ENCODE assay signal across 21 cellular contexts in the genomic region with DNA sequence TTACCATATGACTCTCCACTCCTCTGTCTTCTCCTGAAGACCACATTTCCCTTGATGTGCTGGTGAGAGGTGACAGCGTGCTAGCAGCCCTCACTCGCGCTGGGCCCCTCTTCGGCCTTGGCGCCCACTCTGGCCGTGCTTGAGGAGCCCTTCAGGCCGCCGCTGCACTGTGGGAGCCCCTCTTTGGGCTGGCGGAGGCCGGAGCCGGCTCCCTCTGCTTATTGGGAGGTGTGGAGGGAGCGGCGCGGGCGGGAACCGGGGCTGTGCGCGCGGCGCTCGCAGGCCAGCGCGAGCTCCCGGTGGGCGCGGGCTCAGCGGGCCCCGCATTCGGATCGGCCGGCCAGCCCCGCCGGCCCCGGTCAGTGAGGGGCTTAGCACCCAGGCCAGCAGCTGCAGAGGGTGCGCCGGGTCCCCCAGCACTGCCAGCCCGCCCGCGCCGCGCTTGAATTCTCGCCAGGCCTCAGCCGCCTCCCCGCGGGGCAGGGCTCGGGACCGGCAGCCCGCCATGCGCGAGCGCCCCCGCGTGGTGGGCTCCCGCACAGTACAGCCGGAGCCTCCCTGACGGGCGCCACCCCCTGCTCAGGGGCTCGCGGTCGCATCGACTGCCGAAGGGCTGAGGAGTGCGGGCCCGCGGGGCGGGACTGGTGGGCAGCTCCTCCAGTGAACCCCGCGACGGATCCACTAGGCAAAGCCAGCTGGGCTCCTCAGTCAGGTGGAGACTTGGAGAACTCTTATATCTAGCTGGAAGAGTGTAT.
DNase-seq lines count a peak whose midpoint lies in the region; ATAC-seq, FAIRE-seq and TF ChIP-seq lines count a peak whose summit lies in the region.
"Had no signal": no experiment of that assay in that cellular context is flagged by ENCODE, and none has a peak within 500 bp of the region (broad histone marks: within the 10 kb centered on the region; RNA-seq: fewer than 3 reads in every experiment).

No MANE protein-coding gene starts in this region.

- DNase-seq in activated gamma-delta T cell (lab: John Stamatoyannopoulos, UW) (peak; percentile 7), activated gamma-delta T cell treated with Interleukin-2 at 50 U/mL for 16 hours (no peak), WTC11 (ENCODE audit: low spot score) (peak; percentile 19), upper lobe of right lung (no peak), GM19239 (ENCODE audit: insufficient read length, low spot score) (no peak)
- no peak for DNase-seq in activated T-cell treated with anti-CD3 and anti-CD28 coated beads, Interleukin-2, amount 50 U/mL, for 24 hours
- DNase-seq: CD8-positive, alpha-beta memory T cell; DMS79 treated with DMSO at 0.1 percent for 48 hours; H9; KG1; MG63; NCI-H1105 treated with DMSO at 0.1 percent for 48 hours; NCI-H1930; NCI-H2107; NCI-H748 treated with DMSO at 0.1 percent for 48 hours; PC-3 had no signal

- CTCF ChIA-PET in WTC11 (lab: Charles Lee): no interaction called here

- no peak for FAIRE-seq in GM19239 (lab: Jason Lieb, UNC)
- FAIRE-seq: GM18507 had no signal

- no peak overlapping the region for H3K9ac ChIP-seq in muscle layer of colon (ENCODE audit: low read length)

- H3K27me3 ChIP-seq in muscle layer of colon (ENCODE audit: control insufficient read depth in 1 of 2, insufficient read depth in 2 of 2, low read length in 2 of 2): no peaks in the 10 kb centered on the region
- H3K27me3 ChIP-seq in upper lobe of right lung: no peaks in the 10 kb centered on the region
- H3K27me3 ChIP-seq: MG63 had no signal

- no peaks in the 10 kb centered on the region for H3K27me3 Mint-ChIP-seq in WTC11 (ENCODE audit: low read depth)
- no peaks in the 10 kb centered on the region for H3K27me3 Mint-ChIP-seq in activated T-cell treated with anti-CD3 and anti-CD28 coated beads, Interleukin-2, amount 50 U/mL, for 24 hours
- H3K27me3 Mint-ChIP-seq: B cell had no signal

- ATAC-seq in WTC11 (peak; percentile 72), upper lobe of right lung (peak; percentile 34)
- ATAC-seq: PC-3 had no signal

- TF ChIP-seq CTCF in WTC11 (IDR thresholded peaks at IDR 0.05) (no peak), upper lobe of right lung (IDR thresholded peaks at IDR 0.05) (no peak)

- no peaks in the 10 kb centered on the region for H3K36me3 ChIP-seq in muscle layer of colon (ENCODE audit: insufficient read depth, low read length)
- no peaks in the 10 kb centered on the region for H3K36me3 ChIP-seq in upper lobe of right lung
- H3K36me3 ChIP-seq: MG63 had no signal

- H3K9me3 ChIP-seq in muscle layer of colon (ENCODE audit: low read length): no peaks in the 10 kb centered on the region
- no peaks in the 10 kb centered on the region for H3K9me3 ChIP-seq in upper lobe of right lung
- H3K9me3 ChIP-seq: MG63 had no signal

- peaks cover 11% of the 10 kb centered on the region for H3K36me3 Mint-ChIP-seq in WTC11
- no peaks in the 10 kb centered on the region for H3K36me3 Mint-ChIP-seq in activated T-cell treated with anti-CD3 and anti-CD28 coated beads, Interleukin-2, amount 50 U/mL, for 24 hours (ENCODE audit: low read depth)
- H3K36me3 Mint-ChIP-seq: CD14-positive monocyte; CD8-positive, alpha-beta memory T cell had no signal

- intact Hi-C loops in upper lobe of right lung (cut with DNase I): no loop called here

- POLR2A ChIA-PET in WTC11 (lab: Charles Lee): no interaction called here

- H3K27ac Mint-ChIP-seq in WTC11: no peak overlapping the region
- H3K27ac Mint-ChIP-seq in activated T-cell treated with anti-CD3 and anti-CD28 coated beads, Interleukin-2, amount 50 U/mL, for 24 hours: no peak overlapping the region
- H3K27ac Mint-ChIP-seq: B cell; CD14-positive monocyte; CD8-positive, alpha-beta memory T cell; H9 had no signal

- peaks cover 14% of the 10 kb centered on the region for H3K9me3 Mint-ChIP-seq in WTC11
- H3K9me3 Mint-ChIP-seq in activated T-cell treated with anti-CD3 and anti-CD28 coated beads, Interleukin-2, amount 50 U/mL, for 24 hours: peaks cover 31% of the 10 kb centered on the region

- H3K4me3 Mint-ChIP-seq in WTC11: no peak overlapping the region
- no peak overlapping the region for H3K4me3 Mint-ChIP-seq in activated T-cell treated with anti-CD3 and anti-CD28 coated beads, Interleukin-2, amount 50 U/mL, for 24 hours
- H3K4me3 Mint-ChIP-seq: B cell; CD14-positive monocyte; CD8-positive, alpha-beta memory T cell; H9 had no signal

- H3K4me1 ChIP-seq in muscle layer of colon (ENCODE audit: insufficient read depth, low read length): peaks cover 15% of the 10 kb centered on the region
- no peaks in the 10 kb centered on the region for H3K4me1 ChIP-seq in upper lobe of right lung

- H3K27ac ChIP-seq in muscle layer of colon (ENCODE audit: low read depth, low read length) (peak overlapping the region; percentile 86), upper lobe of right lung (no peak overlapping the region)
- H3K27ac ChIP-seq: 22Rv1 had no signal

- H3K4me3 ChIP-seq in muscle layer of colon (ENCODE audit: low read depth in 1 of 2, low read length in 2 of 2) (no peak overlapping the region), upper lobe of right lung (no peak overlapping the region)
- H3K4me3 ChIP-seq: MG63 had no signal

- no peaks in the 10 kb centered on the region for H3K4me1 Mint-ChIP-seq in WTC11
- no peaks in the 10 kb centered on the region for H3K4me1 Mint-ChIP-seq in activated T-cell treated with anti-CD3 and anti-CD28 coated beads, Interleukin-2, amount 50 U/mL, for 24 hours (ENCODE audit: low read depth)
- H3K4me1 Mint-ChIP-seq: B cell; CD14-positive monocyte; CD8-positive, alpha-beta memory T cell; H9 had no signal

TF ChIP-seq in WTC11, 78 proteins besides CTCF, POLR2A, EP300 and RAD21 (continues in another document):
- TF ChIP-seq ZNF121 (CRISPR knock-in tag; IDR thresholded peaks at IDR 0.05): no peak
- no peak for TF ChIP-seq TEAD4 (CRISPR knock-in tag; IDR thresholded peaks at IDR 0.05)
- TF ChIP-seq HMGA2 (CRISPR knock-in tag; IDR thresholded peaks at IDR 0.05): no peak
- no peak for TF ChIP-seq SMAD4 (CRISPR knock-in tag; IDR thresholded peaks at IDR 0.05)
- no peak for TF ChIP-seq ATF2 (CRISPR knock-in tag; IDR thresholded peaks at IDR 0.05; ENCODE audit: borderline replicate concordance, low read depth)
- TF ChIP-seq TCF7 (CRISPR knock-in tag; IDR thresholded peaks at IDR 0.05; ENCODE audit: low read depth): no peak
- TF ChIP-seq, protein P1, sequence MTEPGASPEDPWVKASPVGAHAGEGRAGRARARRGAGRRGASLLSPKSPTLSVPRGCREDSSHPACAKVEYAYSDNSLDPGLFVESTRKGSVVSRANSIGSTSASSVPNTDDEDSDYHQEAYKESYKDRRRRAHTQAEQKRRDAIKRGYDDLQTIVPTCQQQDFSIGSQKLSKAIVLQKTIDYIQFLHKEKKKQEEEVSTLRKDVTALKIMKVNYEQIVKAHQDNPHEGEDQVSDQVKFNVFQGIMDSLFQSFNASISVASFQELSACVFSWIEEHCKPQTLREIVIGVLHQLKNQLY (CRISPR knock-in tag; IDR thresholded peaks at IDR 0.05): no peak
- TF ChIP-seq, protein P2, sequence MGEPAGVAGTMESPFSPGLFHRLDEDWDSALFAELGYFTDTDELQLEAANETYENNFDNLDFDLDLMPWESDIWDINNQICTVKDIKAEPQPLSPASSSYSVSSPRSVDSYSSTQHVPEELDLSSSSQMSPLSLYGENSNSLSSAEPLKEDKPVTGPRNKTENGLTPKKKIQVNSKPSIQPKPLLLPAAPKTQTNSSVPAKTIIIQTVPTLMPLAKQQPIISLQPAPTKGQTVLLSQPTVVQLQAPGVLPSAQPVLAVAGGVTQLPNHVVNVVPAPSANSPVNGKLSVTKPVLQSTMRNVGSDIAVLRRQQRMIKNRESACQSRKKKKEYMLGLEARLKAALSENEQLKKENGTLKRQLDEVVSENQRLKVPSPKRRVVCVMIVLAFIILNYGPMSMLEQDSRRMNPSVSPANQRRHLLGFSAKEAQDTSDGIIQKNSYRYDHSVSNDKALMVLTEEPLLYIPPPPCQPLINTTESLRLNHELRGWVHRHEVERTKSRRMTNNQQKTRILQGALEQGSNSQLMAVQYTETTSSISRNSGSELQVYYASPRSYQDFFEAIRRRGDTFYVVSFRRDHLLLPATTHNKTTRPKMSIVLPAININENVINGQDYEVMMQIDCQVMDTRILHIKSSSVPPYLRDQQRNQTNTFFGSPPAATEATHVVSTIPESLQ (CRISPR knock-in tag; IDR thresholded peaks at IDR 0.05): no peak

Comparison
In these comparisons a context has a peak if more than half of its experiments do, and no peak if none do; other contexts are left out.
1. DNase-seq: peak in activated gamma-delta T cell (single experiment) and WTC11 (single experiment); none in activated gamma-delta T cell treated with Interleukin-2 at 50 U/mL for 16 hours (single experiment), upper lobe of right lung (single experiment), activated T-cell treated with anti-CD3 and anti-CD28 coated beads, Interleukin-2, amount 50 U/mL, for 24 hours (single experiment) and GM19239 (single experiment).